ENCODE assay signal across 16 cellular contexts in the genomic region with DNA sequence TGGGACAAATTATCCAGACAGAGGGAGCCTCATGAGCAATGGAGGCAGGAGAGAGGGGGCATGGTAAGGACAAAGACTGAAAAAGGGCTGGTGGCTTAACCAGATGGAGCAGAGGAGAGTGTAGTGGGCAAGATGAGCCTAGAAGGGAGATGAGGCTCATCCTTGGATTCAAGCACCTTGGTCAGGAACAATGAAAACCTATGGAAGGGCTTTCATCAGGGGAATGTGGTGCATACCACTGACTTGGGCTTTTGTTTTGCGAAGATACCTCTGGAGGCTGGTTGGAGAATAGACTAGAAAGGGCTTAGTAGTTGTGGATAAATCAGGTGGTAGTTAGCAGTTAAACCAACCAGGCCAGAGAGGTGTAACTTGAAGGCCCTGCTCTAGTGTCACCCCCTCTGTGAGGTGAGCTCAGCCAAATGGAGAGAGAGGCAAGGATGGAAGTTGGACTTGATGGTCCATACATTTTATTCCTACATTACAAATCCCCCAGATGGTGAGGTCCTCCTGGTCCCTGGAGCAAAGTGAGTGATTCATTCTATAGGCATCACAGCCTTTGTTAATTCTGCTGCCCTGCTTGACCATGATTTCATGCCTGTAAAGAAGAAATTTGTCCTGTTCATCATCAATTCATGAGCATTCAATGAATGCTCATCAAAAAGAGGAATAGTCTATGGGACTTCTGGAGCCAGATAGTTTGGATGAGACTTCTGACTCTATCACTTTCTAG.
"Had no signal": no experiment of that assay in that cellular context is flagged by ENCODE, and none has a peak within 500 bp of the region (broad histone marks: within the 10 kb centered on the region; RNA-seq: fewer than 3 reads in every experiment).

No MANE protein-coding gene starts in this region.

- H3K27ac ChIP-seq: thyroid gland had no signal

- H3K27me3 ChIP-seq: thyroid gland had no signal

- H3K4me3 ChIP-seq: thyroid gland had no signal

- H3K4me1 ChIP-seq: thyroid gland had no signal

- H3K9me3 ChIP-seq: thyroid gland had no signal

- H3K36me3 ChIP-seq: thyroid gland had no signal

- ATAC-seq: activated naive CD8-positive, alpha-beta T cell treated with anti-CD3 and anti-CD28 coated beads, Interleukin-2, amount 50 U/mL, for 24 hours; esophagus mucosa; natural killer cell treated with Interleukin-12 subunit alpha and Interleukin-12 subunit beta and Interleukin-15 and Interleukin-18, amount 100 ng/mL, for 72 hours; stimulated activated naive B cell treated with anti-CD40 and anti-IgM and Interleukin-4, amounts not matched to agents 10 μg/mL and 1 μg/mL and 100 μg/mL, for 72 hours had no signal

- DNase-seq: activated CD4-positive, alpha-beta T cell treated with anti-CD3 and anti-CD28 coated beads, Interleukin-2, amount 50 U/mL, for 4 hours; activated CD4-positive, CD25-positive, alpha-beta regulatory T cell treated with anti-CD3 and anti-CD28 coated beads, Interleukin-2, amount 50 U/mL, for 72 hours; activated naive CD4-positive, alpha-beta T cell treated with anti-CD3 and anti-CD28 coated beads for 36 hours; activated naive CD8-positive, alpha-beta T cell treated with anti-CD3 and anti-CD28 coated beads, Interleukin-2, amount 50 U/mL, for 24 hours; activated T-cell treated with anti-CD3 and anti-CD28 coated beads for 4 hours; caudate nucleus; kidney; mesenchymal stem cell; posterior cingulate gyrus; retina; stimulated activated CD4-positive, alpha-beta T cell treated with anti-CD3 and anti-CD28 coated beads, Interleukin-4, amount 100 ng/mL, for 1 hour; stimulated activated naive B cell treated with anti-CD40 and anti-IgM and Interleukin-4, amounts not matched to agents 10 μg/mL and 1 μg/mL and 100 μg/mL, for 72 hours; T-helper 9 cell; thyroid gland had no signal
